1 cellular context compared by ENCODE assay signal in genomic region chr19:57410748-57411671, GRCh38.
TF ChIP-seq lines count a peak whose summit lies in the region.

Gene ZNF17, plus strand, starts transcription at chr19:57411161. Its CDS starts 2,455 bp downstream, at chr19:57413616.

TF ChIP-seq in GM23338, 12 proteins besides CTCF, POLR2A, EP300 and RAD21:
- TF ChIP-seq NANOG (IDR thresholded peaks at IDR 0.05; ENCODE audit: borderline replicate concordance) (no peak), STAT1 (IDR thresholded peaks at IDR 0.05; ENCODE audit: unreplicated experiment) (no peak), ETS1 (IDR thresholded peaks at IDR 0.05) (peak; percentile 93), REST (IDR thresholded peaks at IDR 0.05; ENCODE audit: unreplicated experiment) (no peak), JUNB (IDR thresholded peaks at IDR 0.05; ENCODE audit: unreplicated experiment) (no peak), ZNF114 (CRISPR knock-in tag; IDR thresholded peaks at IDR 0.05) (no peak), POLR2AphosphoS5 (IDR thresholded peaks at IDR 0.05; ENCODE audit: low read depth) (peak; percentile 55; the same call in 1 of the 2 replicates), CREB1 (CRISPR knock-in tag; IDR thresholded peaks at IDR 0.05; ENCODE audit: low read depth) (peak; percentile 83)
